8 cellular contexts compared by ENCODE assay signal in genomic region chr2:177211602-177212105, GRCh38. TPM values are rescaled to one million over a fixed set of nuclear protein-coding genes. Genes with fewer than 3 reads are reported as not detected.
DNase-seq lines count a peak whose midpoint lies in the region; ATAC-seq and TF ChIP-seq lines count a peak whose summit lies in the region.

No MANE protein-coding gene starts in this region.

- intact Hi-C loops in Calu3 (cut with micrococcal nuclease; ENCODE audit: unreplicated experiment): loop anchor here (1.0 to 2.0 kb wide), 2 partner anchors 25 to 40 kb away; no protein-coding TSS in a partner anchor

- peaks cover 23% of the 10 kb centered on the region for H3K4me1 ChIP-seq in effector memory CD4-positive, alpha-beta T cell (ENCODE audit: control insufficient read depth, insufficient read depth, low read length, poor library complexity, severe bottlenecking)
- peaks cover 25 to 34% of the 10 kb centered on the region in 2 experiments for H3K4me1 ChIP-seq in neutrophil (ENCODE audit: control insufficient read depth in 1 of 2, insufficient read depth in 1 of 2, low read depth in 1 of 2, low read length in 1 of 2)

- peak overlapping the region; percentile 99 for H3K27ac ChIP-seq in effector memory CD4-positive, alpha-beta T cell (ENCODE audit: insufficient read depth, low read length, poor library complexity, severe bottlenecking)
- H3K27ac ChIP-seq in neutrophil: peak overlapping the region; percentile 95

- H3K27me3 ChIP-seq in effector memory CD4-positive, alpha-beta T cell (replicated peaks; ENCODE audit: control insufficient read depth, insufficient read depth, low read length, poor library complexity, severe bottlenecking): no peaks in the 10 kb centered on the region
- no peaks in the 10 kb centered on the region for H3K27me3 ChIP-seq in neutrophil

- peaks cover 9% of the 10 kb centered on the region for H3K36me3 ChIP-seq in effector memory CD4-positive, alpha-beta T cell (ENCODE audit: control insufficient read depth, insufficient read depth, low read length)
- peaks cover 14% of the 10 kb centered on the region for H3K36me3 ChIP-seq in neutrophil

- H3K27ac Mint-ChIP-seq in Calu3 (ENCODE audit: unreplicated experiment): peak overlapping the region; percentile 100

- peaks cover 13% of the 10 kb centered on the region for H3K27me3 Mint-ChIP-seq in Calu3 (ENCODE audit: unreplicated experiment)

- peak overlapping the region; percentile 87 for H3K4me3 ChIP-seq in NB4 (ENCODE audit: low read depth, low read length)
- H3K4me3 ChIP-seq in effector memory CD4-positive, alpha-beta T cell (ENCODE audit: insufficient read depth, low read depth, low read length, poor library complexity, severe bottlenecking): peak overlapping the region; percentile 44
- H3K4me3 ChIP-seq in neutrophil (ENCODE audit: low read depth in 1 of 2, low read length in 1 of 2): peak overlapping the region; percentile 90 to 94

- no peak for TF ChIP-seq POLR2A in NB4 (IDR thresholded peaks at IDR 0.05; ENCODE audit: extremely low read depth, insufficient read length)

- peaks cover 62% of the 10 kb centered on the region for H3K36me3 Mint-ChIP-seq in Calu3 (ENCODE audit: insufficient read depth, unreplicated experiment)

- BruUV-seq in Calu3 (replicated peaks; lab: Mats Ljungman, UMichigan): TSS peak; percentile 95

- no peak for DNase-seq in Calu3
- peak; percentile 26 for DNase-seq in NB4 (ENCODE audit: low read depth)
- DNase-seq in effector memory CD4-positive, alpha-beta T cell: no peak
- no peak for DNase-seq in stimulated activated CD4-positive, alpha-beta T cell treated with anti-CD3 and anti-CD28 coated beads, Interleukin-15, amount 100 ng/mL, for 24 hours
- DNase-seq in C1 segment of cervical spinal cord (lab: John Stamatoyannopoulos, UW): no peak
- DNase-seq in NCI-H1436 treated with DMSO at 0.1 percent for 48 hours (lab: John Stamatoyannopoulos, UW): no peak

- H3K9me3 Mint-ChIP-seq in Calu3 (ENCODE audit: low read depth, unreplicated experiment): no peaks in the 10 kb centered on the region

- CTCF ChIA-PET in Calu3 (lab: Charles Lee): interaction anchor here (0.8 to 1.3 kb wide), 4 partner anchors 9 to 55 kb away, joined by 3 to 7 read pairs (median 4); no protein-coding TSS in a partner anchor

- H3K4me1 Mint-ChIP-seq in Calu3 (ENCODE audit: low read depth, unreplicated experiment): peaks cover 17% of the 10 kb centered on the region

- no peak for TF ChIP-seq CTCF in Calu3 (IDR thresholded peaks at IDR 0.05; ENCODE audit: unreplicated experiment)
- TF ChIP-seq CTCF in NB4 (IDR thresholded peaks at IDR 0.05; ENCODE audit: low read depth, low read length): no peak
- no peak for TF ChIP-seq CTCF in neutrophil (IDR thresholded peaks at IDR 0.05)

- H3K4me3 Mint-ChIP-seq in Calu3 (ENCODE audit: low read depth, unreplicated experiment): peak overlapping the region; percentile 85

- no peaks in the 10 kb centered on the region for H3K9me3 ChIP-seq in effector memory CD4-positive, alpha-beta T cell (ENCODE audit: control insufficient read depth, low read length)
- no peaks in the 10 kb centered on the region for H3K9me3 ChIP-seq in neutrophil

- ATAC-seq in GM21447 (IDR thresholded peaks at IDR 0.05; ENCODE audit: unreplicated experiment): no peak

RNA-seq across cellular contexts. Expression of gene HNRNPA3, which starts 0.9 kb away (rescaled TPM):
- 212 and 234 TPM in 2 replicates for total RNA-seq in Calu3 (2022)

RNA-seq across cellular contexts. Expression of gene NFE2L2, which starts 52.9 kb away (rescaled TPM):
- 118 and 128 TPM in 2 replicates for total RNA-seq in Calu3 (2022)
